ENCODE assay signal across 8 cellular contexts in genomic region chr11:46296520-46297448, GRCh38. TPM values are rescaled to one million over a fixed set of nuclear protein-coding genes. Genes with fewer than 3 reads are reported as not detected.
DNase-seq lines count a peak whose midpoint lies in the region; ATAC-seq, FAIRE-seq and TF ChIP-seq lines count a peak whose summit lies in the region.

No MANE protein-coding gene starts in this region.

- peak overlapping the region; percentile 6; the same call in 1 of the 2 replicates for H3K27ac ChIP-seq in SJCRH30

- no peaks in the 10 kb centered on the region for H3K27me3 ChIP-seq in SJCRH30

- FAIRE-seq in D721Med (lab: Jason Lieb, UNC), result no peak

- peaks cover 11% of the 10 kb centered on the region for H3K4me1 ChIP-seq in SJCRH30

- in situ Hi-C loops in GM13977 (cut with MboI; ENCODE audit: low pct_unique_long_range_greater_than_20kb, low sequenced_read_pairs, unreplicated experiment), result no loop called here

- no peaks in the 10 kb centered on the region for H3K36me3 ChIP-seq in SJCRH30

- ATAC-seq in sciatic nerve, result no peak

- H3K4me3 ChIP-seq in SJCRH30, result peak overlapping the region; percentile 55
- peak overlapping the region; percentile 58 for H3K4me3 ChIP-seq in fibroblast of villous mesenchyme (ENCODE audit: low read depth, low read length)

- no peaks in the 10 kb centered on the region for H3K9me3 ChIP-seq in SJCRH30 (replicated peaks)

- no peak for DNase-seq in GM13977 (ENCODE audit: low spot score)
- DNase-seq in SJCRH30, result peak; percentile 86 to 91
- DNase-seq in fibroblast of villous mesenchyme (ENCODE audit: low read depth), result peak; percentile 98
- peak; percentile 64 for DNase-seq in pulmonary artery endothelial cell (ENCODE audit: low read depth, low spot score)
- no peak for DNase-seq in D721Med (ENCODE audit: insufficient read length, low spot score)
- no peak for DNase-seq in sciatic nerve (ENCODE audit: low spot score)
- no peak for DNase-seq in NCI-H524 treated with DMSO at 0.1 percent for 48 hours (lab: John Stamatoyannopoulos, UW)
- DNase-seq in stimulated activated naive CD4-positive, alpha-beta T cell treated with Interleukin-2 at 50 U/mL for 16 hours (lab: John Stamatoyannopoulos, UW), result no peak

- intact Hi-C loops in sciatic nerve (cut with DNase I), result no loop called here

- TF ChIP-seq CTCF in GM13977 (IDR thresholded peaks at IDR 0.05; ENCODE audit: extremely low read depth, insufficient read depth, missing control alignments) (peak; percentile 14), fibroblast of villous mesenchyme (IDR thresholded peaks at IDR 0.05; ENCODE audit: insufficient read depth, low read depth, low read length) (peak; percentile 86), D721Med (IDR thresholded peaks at IDR 0.05; ENCODE audit: insufficient read depth, missing control alignments) (no peak)

RNA-seq across cellular contexts. Expression of gene CREB3L1, which starts 19.3 kb away (rescaled TPM):
- total RNA-seq in SJCRH30 (2014; rRNA removed; shearing (Covaris generic)), result 0.30 and 0.34 TPM in 2 replicates
- 40.6 and 66.7 TPM in 2 replicates for total RNA-seq in fibroblast of villous mesenchyme
- total RNA-seq in pulmonary artery endothelial cell, result 0.42 and 1.9 TPM in 2 replicates
- total RNA-seq in sciatic nerve, result 20.8 TPM

RNA-seq across cellular contexts. Expression of gene DGKZ, which starts 50.5 kb away (rescaled TPM):
- 34.2 and 42.1 TPM in 2 replicates for total RNA-seq in SJCRH30 (2014; rRNA removed; shearing (Covaris generic))
- 50.1 and 63.1 TPM in 2 replicates for total RNA-seq in fibroblast of villous mesenchyme
- 61.8 and 63.3 TPM in 2 replicates for total RNA-seq in pulmonary artery endothelial cell
- 45.5 TPM for total RNA-seq in sciatic nerve

Comparison
In these comparisons a context has a peak if more than half of its experiments do, and no peak if none do; other contexts are left out.
1. DNase-seq: peak in SJCRH30 (2 of 2), fibroblast of villous mesenchyme (single experiment) and pulmonary artery endothelial cell (single experiment); none in GM13977 (single experiment), D721Med (single experiment), sciatic nerve (single experiment), NCI-H524 treated with DMSO at 0.1 percent for 48 hours (single experiment) and stimulated activated naive CD4-positive, alpha-beta T cell treated with Interleukin-2 at 50 U/mL for 16 hours (single experiment).